ENCODE assay signal across 2 cellular contexts in genomic region chrX:155957843-155958242, GRCh38.
TF ChIP-seq lines count a peak whose summit lies in the region.

No MANE protein-coding gene starts in this region.

TF ChIP-seq in HepG2, 621 proteins besides CTCF, POLR2A, EP300 and RAD21 (continues in another document):
- TF ChIP-seq ZNF709 (CRISPR knock-in tag; IDR thresholded peaks at IDR 0.05) (no peak), ZNF614 (CRISPR knock-in tag; IDR thresholded peaks at IDR 0.05; ENCODE audit: borderline replicate concordance) (no peak), ZNF326 (CRISPR knock-in tag; IDR thresholded peaks at IDR 0.05; ENCODE audit: borderline replicate concordance) (no peak), SRY (CRISPR knock-in tag; IDR thresholded peaks at IDR 0.05) (no peak), SPEN (CRISPR knock-in tag; IDR thresholded peaks at IDR 0.05; ENCODE audit: low read depth) (no peak), GTF3A (CRISPR knock-in tag; conservative IDR thresholded peaks at IDR 0.05) (no peak), HES4 (CRISPR knock-in tag; IDR thresholded peaks at IDR 0.05; ENCODE audit: borderline replicate concordance) (no peak), ZNF407 (CRISPR knock-in tag; IDR thresholded peaks at IDR 0.05; ENCODE audit: not compliant biosample characterization) (no peak), ASH2L (IDR thresholded peaks at IDR 0.05; ENCODE audit: insufficient read length, low read depth, low read length) (no peak), PBX3 (CRISPR knock-in tag; IDR thresholded peaks at IDR 0.05; ENCODE audit: borderline replicate concordance) (no peak), ARNT (IDR thresholded peaks at IDR 0.05) (no peak), PTBP1 (IDR thresholded peaks at IDR 0.05; ENCODE audit: low read depth, low read length, poor library complexity, severe bottlenecking) (no peak), MLX (CRISPR knock-in tag; IDR thresholded peaks at IDR 0.05) (no peak), E2F5 (CRISPR knock-in tag; conservative IDR thresholded peaks at IDR 0.05) (no peak)

TF ChIP-seq in K562, 482 proteins besides CTCF, POLR2A, EP300 and RAD21:
- TF ChIP-seq ZNF592 (IDR thresholded peaks at IDR 0.05) = peak; percentile 80
- no peak for TF ChIP-seq ZNF740 (CRISPR knock-in tag; IDR thresholded peaks at IDR 0.05)
- TF ChIP-seq ZNF740 (tag; IDR thresholded peaks at IDR 0.05) = 0 out of 4 replicates have a peak, but pooled peaks of 1 of the 2 experiments have one; percentile 38
- TF ChIP-seq PTRF (tag; IDR thresholded peaks at IDR 0.05) = peak; percentile 49; the same call in 1 of the 2 replicates
- TF ChIP-seq STAT5B (CRISPR knock-in tag; IDR thresholded peaks at IDR 0.05) = no peak
- no peak for TF ChIP-seq ZNF282 (CRISPR knock-in tag; IDR thresholded peaks at IDR 0.05)
- 0 out of 2 replicates have a peak, but pooled peaks have one; percentile 14 for TF ChIP-seq DMBX1 (CRISPR knock-in tag; IDR thresholded peaks at IDR 0.05; ENCODE audit: borderline replicate concordance)
- no peak for TF ChIP-seq FOXP1 (CRISPR knock-in tag; IDR thresholded peaks at IDR 0.05)
- no peak for TF ChIP-seq TFAP4 (CRISPR knock-in tag; IDR thresholded peaks at IDR 0.05; ENCODE audit: borderline replicate concordance)
- no peak for TF ChIP-seq WHSC1 (IDR thresholded peaks at IDR 0.05; ENCODE audit: low read length)
- TF ChIP-seq ID3 (CRISPR knock-in tag; IDR thresholded peaks at IDR 0.05) = no peak
- peak; percentile 56; the same call in 1 of the 2 replicates for TF ChIP-seq ID3 (tag; IDR thresholded peaks at IDR 0.05)
- TF ChIP-seq SMAD4 (CRISPR knock-in tag; conservative IDR thresholded peaks at IDR 0.05) = peak; percentile 50
- TF ChIP-seq NR4A1 (CRISPR knock-in tag; IDR thresholded peaks at IDR 0.05) = no peak
- peak; percentile 89 for TF ChIP-seq NR4A1 (tag; IDR thresholded peaks at IDR 0.05)
- no peak for TF ChIP-seq MAFK (IDR thresholded peaks at IDR 0.05; ENCODE audit: low read length)
- 0 out of 2 replicates have a peak, but pooled peaks have one; percentile 36 for TF ChIP-seq MEF2D (tag; conservative IDR thresholded peaks at IDR 0.05; ENCODE audit: low read depth)
- TF ChIP-seq PTTG1 (tag; IDR thresholded peaks at IDR 0.05; ENCODE audit: low read depth) = peak; percentile 56; the same call in 1 of the 2 replicates
- no peak for TF ChIP-seq ELK3 (CRISPR knock-in tag; IDR thresholded peaks at IDR 0.05)
- TF ChIP-seq ZNF239 (CRISPR knock-in tag; IDR thresholded peaks at IDR 0.05) = no peak
- TF ChIP-seq ZNF316 (IDR thresholded peaks at IDR 0.05) = peak; percentile 66
- TF ChIP-seq C11orf30 (IDR thresholded peaks at IDR 0.05; ENCODE audit: low read depth) = 0 out of 2 replicates have a peak, but pooled peaks have one; percentile 28
- TF ChIP-seq TSC22D4 (tag; IDR thresholded peaks at IDR 0.05) = no peak
- TF ChIP-seq BDP1 (IDR thresholded peaks at IDR 0.05; ENCODE audit: insufficient read depth, insufficient read length) = no peak
TF ChIP-seq in K562: peak in this region for 11.
